ENCODE assay signal across 8 cellular contexts in the genomic region with DNA sequence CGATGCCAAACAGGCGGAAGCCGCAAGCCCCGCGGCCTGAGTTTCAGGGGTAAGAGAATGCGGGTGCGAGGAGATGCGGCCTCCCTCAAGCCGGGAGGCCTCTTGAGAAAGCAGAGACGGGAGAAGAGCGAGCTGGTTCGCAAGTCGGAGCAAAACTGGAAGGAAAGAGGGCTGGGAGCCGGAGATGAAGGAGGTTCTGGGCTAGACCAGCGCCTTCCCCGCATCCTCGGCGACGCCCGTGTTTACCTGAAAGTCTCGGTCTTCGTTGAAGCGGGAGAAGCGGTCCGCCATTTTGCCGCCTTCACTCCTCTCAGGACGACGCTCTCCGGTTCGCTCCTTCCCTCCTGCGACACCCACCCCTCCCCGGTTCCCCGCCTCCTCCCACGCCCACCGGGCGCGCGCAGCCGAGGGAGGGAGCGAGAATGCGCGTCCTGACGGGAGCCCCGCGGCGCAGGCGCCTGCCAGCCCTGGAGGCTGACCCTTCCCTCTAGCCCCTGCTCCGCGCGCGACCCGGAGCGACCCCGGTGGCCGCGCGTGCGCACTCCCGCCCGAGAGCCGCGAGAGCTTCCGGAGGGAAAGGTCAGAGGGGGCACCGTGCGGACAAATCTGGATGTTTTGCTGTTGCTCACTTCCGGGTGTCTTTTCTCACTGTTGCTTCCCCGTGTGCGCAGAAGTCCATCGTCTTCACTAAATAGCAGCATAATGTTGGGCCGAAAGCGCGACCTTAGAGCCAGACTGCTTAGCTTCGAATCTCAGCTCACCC. TPM values are rescaled to one million over a fixed set of nuclear protein-coding genes. Genes with fewer than 3 reads are reported as not detected.
A peak's percentile ranks its signal among the peaks of the same experiment; 100 is the strongest.
DNase-seq lines count a peak whose midpoint lies in the region; ATAC-seq, FAIRE-seq and TF ChIP-seq lines count a peak whose summit lies in the region.

GPATCH8 (minus strand) TSS at position 327 of the 763 bp plus-strand sequence; CDS start at position 291, 36 bp downstream.

- H3K36me3 ChIP-seq in OCI-LY3 (replicated peaks; ENCODE audit: low read depth, low read length): peaks cover 3% of the 10 kb centered on the region
- H3K36me3 ChIP-seq in endothelial cell of umbilical vein (ENCODE audit: control insufficient read depth in 2 of 2, extremely low read depth in 1 of 2, insufficient read depth in 2 of 2, low read length in 2 of 2): no peaks in the 10 kb centered on the region

- H3K4me2 ChIP-seq in OCI-LY3 (ENCODE audit: low read length) (peak within 1 kb of the TSS; percentile 92), endothelial cell of umbilical vein (ENCODE audit: insufficient read depth, low read length) (peak within 1 kb of the TSS; percentile 97)

- CTCF ChIA-PET in endothelial cell of umbilical vein (lab: Charles Lee): interaction anchor here (1.0 to 1.8 kb wide), 5 partner anchors 9 to 55 kb away, joined by 3 to 11 read pairs (median 4); no protein-coding TSS in a partner anchor

- H3K4me1 ChIP-seq in OCI-LY3 (ENCODE audit: low read length): peaks cover 21% of the 10 kb centered on the region
- peaks cover 17% of the 10 kb centered on the region for H3K4me1 ChIP-seq in endothelial cell of umbilical vein (ENCODE audit: control insufficient read depth, extremely low read depth, insufficient read depth, low read length)

- H2AFZ ChIP-seq in OCI-LY3 (ENCODE audit: low read depth, low read length) (peak within 1 kb of the TSS; percentile 20; the same call in 1 of the 2 replicates), endothelial cell of umbilical vein (ENCODE audit: low read depth, low read length) (peak within 1 kb of the TSS; percentile 84)

- H4K20me1 ChIP-seq in OCI-LY3 (ENCODE audit: insufficient read depth, low read length): peaks cover 40% of the 10 kb centered on the region
- peaks cover 2% of the 10 kb centered on the region for H4K20me1 ChIP-seq in endothelial cell of umbilical vein (replicated peaks; ENCODE audit: control insufficient read depth, extremely low read depth, insufficient read depth, low read length)

- DNase-seq in D721Med (ENCODE audit: insufficient read length, low spot score): peak; percentile 88
- DNase-seq in HuH-7.5 (ENCODE audit: low spot score): peak; percentile 93
- peak; percentile 98 for DNase-seq in activated CD8-positive, alpha-beta memory T cell treated with anti-CD3 and anti-CD28 coated beads, Interleukin-2, amount 50 U/mL, for 48 hours
- DNase-seq in endothelial cell of umbilical vein (ENCODE audit: low read depth, low spot score): peak; percentile 96
- peak; percentile 86 for DNase-seq in middle frontal gyrus (ENCODE audit: extremely low spot score, low spot score)
- peak; percentile 86 to 88 for DNase-seq in stimulated activated CD8-positive, alpha-beta memory T cell treated with anti-CD3 and anti-CD28 coated beads, Interleukin-2, amount 100 ng/mL, for 1 hour (ENCODE audit: low read depth in 2 of 2)

- H3K79me2 ChIP-seq in OCI-LY3 (ENCODE audit: low read length): peaks cover 54% of the 10 kb centered on the region
- H3K79me2 ChIP-seq in endothelial cell of umbilical vein (ENCODE audit: control insufficient read depth, insufficient read depth, low read length): peaks cover 42% of the 10 kb centered on the region

- TF ChIP-seq POLR2A in endothelial cell of umbilical vein (IDR thresholded peaks at IDR 0.05; ENCODE audit: low read depth, low read length): peak; percentile 66

- H3K9me3 ChIP-seq in OCI-LY3 (ENCODE audit: insufficient read depth, low read length) (no peaks in the 10 kb centered on the region), endothelial cell of umbilical vein (replicated peaks; ENCODE audit: control insufficient read depth, insufficient read depth, low read length) (no peaks in the 10 kb centered on the region)

- dilution Hi-C loops in endothelial cell of umbilical vein (cut with MboI; ENCODE audit: extremely low pct_ligation_motif_present, low sequenced_read_pairs): no loop called here

- FAIRE-seq in D721Med (lab: Jason Lieb, UNC): no peak
- peak; percentile 76 for FAIRE-seq in endothelial cell of umbilical vein (lab: Jason Lieb, UNC)

- H3K27ac ChIP-seq in OCI-LY3 (ENCODE audit: low read length): peak within 1 kb of the TSS; percentile 82
- peak within 1 kb of the TSS; percentile 64 for H3K27ac ChIP-seq in endothelial cell of umbilical vein (ENCODE audit: insufficient read depth, low read depth, low read length)

- no TSS peak for BruUV-seq in endothelial cell of umbilical vein (replicated peaks; lab: Mats Ljungman, UMichigan)

- intact Hi-C loops in endothelial cell of umbilical vein (cut with micrococcal nuclease): no loop called here

- H3K9ac ChIP-seq in OCI-LY3 (ENCODE audit: low read length): peak within 1 kb of the TSS; percentile 89
- H3K9ac ChIP-seq in endothelial cell of umbilical vein (replicated peaks; ENCODE audit: extremely low read depth, insufficient read depth, low read length): peak within 1 kb of the TSS; percentile 84

- TF ChIP-seq CTCF in D721Med (IDR thresholded peaks at IDR 0.05; ENCODE audit: insufficient read depth, missing control alignments): no peak
- no peak for TF ChIP-seq CTCF in OCI-LY3 (IDR thresholded peaks at IDR 0.05; ENCODE audit: low read depth, low read length)
- no peak for TF ChIP-seq CTCF in endothelial cell of umbilical vein (IDR thresholded peaks at IDR 0.05; ENCODE audit: extremely low read depth in 1 of 2, insufficient read depth in 1 of 2, low read depth in 1 of 2, low read length in 2 of 2)

- H3K27me3 ChIP-seq in OCI-LY3 (ENCODE audit: low read depth, low read length) (no peaks in the 10 kb centered on the region), endothelial cell of umbilical vein (ENCODE audit: control insufficient read depth in 2 of 2, insufficient read depth in 2 of 2, low read length in 2 of 2) (no peaks in the 10 kb centered on the region)

- H3K4me3 ChIP-seq in OCI-LY3 (ENCODE audit: low read length) (peak within 1 kb of the TSS; percentile 94), endothelial cell of umbilical vein (replicated peaks in 1 of 3; ENCODE audit: insufficient read depth in 1 of 3, low read depth in 1 of 3, low read length in 3 of 3) (peak within 1 kb of the TSS; percentile 71 to 95 (median 83))

- peak; percentile 77 for ATAC-seq in GM21526 (IDR thresholded peaks at IDR 0.05; ENCODE audit: low FRiP score, unreplicated experiment)

- POLR2A ChIA-PET in endothelial cell of umbilical vein (lab: Charles Lee): interaction anchor here (0.6 kb wide), 1 partner anchor 279 kb away, joined by 3 read pairs; no protein-coding TSS in a partner anchor

- no peaks in the 10 kb centered on the region for H3K9me1 ChIP-seq in endothelial cell of umbilical vein (replicated peaks; ENCODE audit: control insufficient read depth, extremely low read depth, insufficient read depth, low read length)

TF ChIP-seq in endothelial cell of umbilical vein, 7 proteins besides CTCF, POLR2A, EP300 and RAD21:
- TF ChIP-seq MAX (IDR thresholded peaks at IDR 0.05; ENCODE audit: insufficient read depth, insufficient read length) (peak; percentile 38), JUN (IDR thresholded peaks at IDR 0.05; ENCODE audit: borderline replicate concordance, insufficient read depth, insufficient read length, low read depth) (no peak), POLR2AphosphoS5 (IDR thresholded peaks at IDR 0.05; ENCODE audit: insufficient read depth, low read depth, low read length) (peak; percentile 62)

RNA-seq across cellular contexts. Expression of gene GPATCH8, which starts in this region (rescaled TPM):
- 35.3 and 39.1 TPM in 2 replicates for total RNA-seq in endothelial cell of umbilical vein
- polyA plus RNA-seq in endothelial cell of umbilical vein: 12.6 and 14.6 TPM in 2 replicates
- 9.9 and 11.1 TPM in 2 replicates for polyA plus RNA-seq in endothelial cell of umbilical vein (2011; cell fraction: cytosol; rRNA removed)
- 27.0 and 30.5 TPM in 2 replicates for polyA plus RNA-seq in endothelial cell of umbilical vein (2011; cell fraction: nucleus; rRNA removed)
- polyA plus RNA-seq in endothelial cell of umbilical vein (2012): 19.8 TPM in 2 replicates
- 23.9 and 27.1 TPM in 2 replicates for polyA minus RNA-seq in endothelial cell of umbilical vein
- polyA minus RNA-seq in endothelial cell of umbilical vein (2011; cell fraction: cytosol; rRNA and poly(A)+ RNA removed): 7.3 TPM
- polyA minus RNA-seq in endothelial cell of umbilical vein (2011; cell fraction: nucleus; rRNA and poly(A)+ RNA removed): 32.7 and 41.9 TPM in 2 replicates

Comparison
In these comparisons a context has a peak if more than half of its experiments do, and no peak if none do; other contexts are left out.
1. Peak in every context shown above with its lines: DNase-seq, ATAC-seq, H3K4me3 ChIP-seq and H3K27ac ChIP-seq.